Comparison of ENCODE assay signal across 8 cellular contexts in genomic region chr2:100819365-100820345, GRCh38. TPM values are rescaled to one million over a fixed set of nuclear protein-coding genes. Genes with fewer than 3 reads are reported as not detected.
A peak's percentile ranks its signal among the peaks of the same experiment; 100 is the strongest.
DNase-seq lines count a peak whose midpoint lies in the region; ATAC-seq and TF ChIP-seq lines count a peak whose summit lies in the region.

NPAS2 (plus strand) TSS chr2:100820139; CDS start chr2:100904755, 84,616 bp downstream.

- H3K4me1 ChIP-seq in mucosa of descending colon (ENCODE audit: low read depth) (peaks cover 8% of the 10 kb centered on the region), tibial nerve (peaks cover 0 to 19% (median 5%) of the 10 kb centered on the region in 4 donors)

- TF ChIP-seq EP300 in tibial nerve (IDR thresholded peaks at IDR 0.05), result no peak

- H3K27me3 ChIP-seq in tibial nerve, result peaks cover 0 to 20% of the 10 kb centered on the region in 2 donors

- H3K36me3 ChIP-seq in mucosa of descending colon (ENCODE audit: low read depth) (no peaks in the 10 kb centered on the region), tibial nerve (no peaks in the 10 kb centered on the region)

- intact Hi-C loops in mucosa of descending colon (cut with DNase I, micrococcal nuclease), result no loop called here

- TF ChIP-seq CTCF in epithelial cell of proximal tubule (conservative IDR thresholded peaks at IDR 0.05; ENCODE audit: low read depth, low read length) (no peak), mucosa of descending colon (IDR thresholded peaks at IDR 0.05) (no peak), tibial nerve (IDR thresholded peaks at IDR 0.05) (no peak)

- H3K9me3 ChIP-seq in mucosa of descending colon, result no peaks in the 10 kb centered on the region
- no peaks in the 10 kb centered on the region for H3K9me3 ChIP-seq in tibial nerve

- 0 to 2% methylated on average over 26 to 95 of the region's 105 CpGs for WGBS in tibial nerve, 2 donors

- H3K27ac ChIP-seq in tibial nerve, result peak within 1 kb of the TSS; percentile 54 to 87 (median 81)

- peak in 1 of 2 donors; percentile 13 for TF ChIP-seq POLR2A in tibial nerve (IDR thresholded peaks at IDR 0.05)

- ATAC-seq in mucosa of descending colon (peak; percentile 77), GM18858 (IDR thresholded peaks at IDR 0.05; ENCODE audit: unreplicated experiment) (no peak), GM19395 (IDR thresholded peaks at IDR 0.05; ENCODE audit: unreplicated experiment) (no peak)

- peak; percentile 14 to 67 for DNase-seq in NCI-H526 (lab: John Stamatoyannopoulos, UW)
- DNase-seq in NCI-H526 treated with DMSO at 0.1 percent for 48 hours (lab: John Stamatoyannopoulos, UW), result no peak
- DNase-seq in activated CD4-positive, alpha-beta T cell treated with anti-CD3 and anti-CD28 coated beads, Interleukin-2, amount 50 U/mL, for 1 hour, result peak; percentile 14
- no peak for DNase-seq in epithelial cell of proximal tubule (ENCODE audit: low read depth)
- peak; percentile 57 to 74 (median 69) for DNase-seq in mucosa of descending colon
- DNase-seq in tibial nerve (ENCODE audit: low spot score in 2 of 2), result peak in 1 of 2 donors; percentile 15

- H3K4me3 ChIP-seq in epithelial cell of proximal tubule (ENCODE audit: low read depth, low read length), result peak within 1 kb of the TSS; percentile 69
- peak within 1 kb of the TSS; percentile 68 for H3K4me3 ChIP-seq in mucosa of descending colon
- H3K4me3 ChIP-seq in tibial nerve, result peak within 1 kb of the TSS; percentile 39 to 67 (median 55)

RNA-seq across cellular contexts. Expression of gene NPAS2, which starts in this region (rescaled TPM):
- total RNA-seq in epithelial cell of proximal tubule, result 11.0 and 11.5 TPM in 2 replicates
- total RNA-seq in mucosa of descending colon, result 10 to 100 TPM; 42.5 to 53.1 (median 46.5) TPM
- 10 to 100 TPM in 2 of 4 donors, 1 to 10 TPM in 2; 7.7 to 83.2 (median 15.1) TPM for total RNA-seq in tibial nerve

Comparison
In these comparisons a context has a peak if more than half of its experiments do, and no peak if none do; other contexts are left out.
1. DNase-seq: peak in NCI-H526 (2 of 2), activated CD4-positive, alpha-beta T cell treated with anti-CD3 and anti-CD28 coated beads, Interleukin-2, amount 50 U/mL, for 1 hour (single experiment) and mucosa of descending colon (3 of 3); none in NCI-H526 treated with DMSO at 0.1 percent for 48 hours (single experiment) and epithelial cell of proximal tubule (single experiment).
2. Peak in every context shown above with its lines, with median percentiles within 50 percentile points of each other: H3K4me3 ChIP-seq.